In the genomic region with DNA sequence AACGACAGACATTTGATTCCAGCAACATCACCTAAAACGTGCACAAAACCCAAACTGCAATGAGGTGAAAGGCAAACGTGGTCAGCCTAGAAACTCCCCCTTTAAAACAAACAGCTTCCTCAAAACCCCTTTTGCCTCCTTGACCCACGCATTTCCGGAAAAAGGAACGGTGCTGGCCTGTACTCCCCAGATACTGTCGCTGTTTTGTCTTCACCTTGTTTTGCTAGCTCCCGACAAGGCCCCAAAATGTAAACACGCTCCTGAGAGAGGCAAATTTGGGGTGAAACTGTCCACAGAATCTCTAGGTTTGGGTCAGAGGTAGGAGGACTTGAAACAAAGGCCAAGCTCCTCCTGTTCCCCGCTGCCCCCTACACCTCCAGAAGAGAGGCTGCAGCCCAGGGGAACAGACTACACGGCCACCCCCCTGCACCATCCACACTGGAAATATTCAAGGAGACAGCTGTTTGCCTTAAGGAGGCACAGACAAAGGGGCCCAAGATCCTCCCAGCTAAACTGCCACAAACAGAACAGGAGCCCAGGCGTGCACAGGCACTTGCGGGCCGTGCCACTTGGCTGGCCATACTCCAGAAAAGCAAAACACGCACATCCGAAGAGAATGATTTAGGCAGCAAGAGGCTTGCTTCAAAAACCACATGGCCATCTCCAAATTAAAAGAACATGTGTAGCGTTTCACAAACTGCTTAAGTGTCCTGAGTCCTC, we compare ENCODE assay signal across 7 cellular contexts.
A peak's percentile ranks its signal among the peaks of the same experiment; 100 is the strongest.
DNase-seq lines count a peak whose midpoint lies in the region; ATAC-seq and TF ChIP-seq lines count a peak whose summit lies in the region.

No MANE protein-coding gene starts in this region.

- peak overlapping the region; percentile 74 to 75 for H3K27ac Mint-ChIP-seq in activated naive CD4-positive, alpha-beta T cell treated with anti-CD3 and anti-CD28 coated beads, Interleukin-2, amount 50 U/mL, for 72 hours

- H3K36me3 ChIP-seq in hepatocyte (replicated peaks; ENCODE audit: insufficient read depth, low read depth): no peaks in the 10 kb centered on the region

- peak overlapping the region; percentile 97 for H3K4me2 ChIP-seq in hepatocyte

- peak overlapping the region; percentile 61 for H3K27ac ChIP-seq in hepatocyte

- no peaks in the 10 kb centered on the region for H3K27me3 ChIP-seq in hepatocyte

- H2AFZ ChIP-seq in hepatocyte: peak overlapping the region; percentile 12

- WGBS in hepatocyte (ENCODE audit: low lambda C conversion rate, missing lambda C conversion rate): 11% methylated on average over 17 of the region's 17 CpGs

- TF ChIP-seq CTCF in LNCaP clone FGC (IDR thresholded peaks at IDR 0.05; ENCODE audit: control insufficient read depth, extremely low read depth, insufficient read depth) (no peak), hepatocyte (IDR thresholded peaks at IDR 0.05; ENCODE audit: poor library complexity) (no peak)

- peak in 1 of 2 donors; percentile 15 for ATAC-seq in activated naive CD4-positive, alpha-beta T cell treated with anti-CD3 and anti-CD28 coated beads, Interleukin-2, amount 50 U/mL, for 72 hours

- H3K9me2 ChIP-seq in hepatocyte (replicated peaks; ENCODE audit: insufficient read depth): no peaks in the 10 kb centered on the region

- peak overlapping the region; percentile 73 for H3K4me3 ChIP-seq in LNCaP clone FGC (ENCODE audit: low read depth, low read length)
- peak overlapping the region; percentile 92 for H3K4me3 ChIP-seq in hepatocyte
- H3K4me3 ChIP-seq in skeletal muscle cell (ENCODE audit: low read depth, low read length): peak overlapping the region; percentile 64

- DNase-seq in GM04504 (ENCODE audit: low read depth): peak; percentile 41
- DNase-seq in LNCaP clone FGC (ENCODE audit: low read depth): peak; percentile 10
- DNase-seq in activated naive CD4-positive, alpha-beta T cell treated with anti-CD3 and anti-CD28 coated beads, Interleukin-2, amount 50 U/mL, for 72 hours (ENCODE audit: low spot score in 2 of 2): no peak
- DNase-seq in hepatocyte (ENCODE audit: low spot score): peak; percentile 37
- DNase-seq in skeletal muscle cell (ENCODE audit: low read depth): no peak
- DNase-seq in ureter (ENCODE audit: low spot score): no peak
- DNase-seq in SHP77 (lab: John Stamatoyannopoulos, UW): no peak

- peaks cover 34% of the 10 kb centered on the region for H4K20me1 ChIP-seq in hepatocyte (ENCODE audit: insufficient read depth, poor library complexity, severe bottlenecking)

- no peaks in the 10 kb centered on the region for H3K9me3 ChIP-seq in hepatocyte (ENCODE audit: low read depth)

- peaks cover 64% of the 10 kb centered on the region for H3K79me2 ChIP-seq in hepatocyte

- H3K36me3 Mint-ChIP-seq in activated naive CD4-positive, alpha-beta T cell treated with anti-CD3 and anti-CD28 coated beads, Interleukin-2, amount 50 U/mL, for 72 hours: peaks cover 0 to 11% of the 10 kb centered on the region in 2 donors

- H3K4me1 ChIP-seq in hepatocyte (ENCODE audit: insufficient read depth): peaks cover 29% of the 10 kb centered on the region

- no peaks in the 10 kb centered on the region for H3K9me3 Mint-ChIP-seq in activated naive CD4-positive, alpha-beta T cell treated with anti-CD3 and anti-CD28 coated beads, Interleukin-2, amount 50 U/mL, for 72 hours

Comparison
In these comparisons a context has a peak if more than half of its experiments do, and no peak if none do; other contexts are left out.
1. DNase-seq: peak in GM04504 (single experiment), LNCaP clone FGC (single experiment) and hepatocyte (single experiment); none in activated naive CD4-positive, alpha-beta T cell treated with anti-CD3 and anti-CD28 coated beads, Interleukin-2, amount 50 U/mL, for 72 hours (0 of 2), skeletal muscle cell (single experiment), ureter (single experiment) and SHP77 (0 of 2).
2. Peak in every context shown above with its lines, with median percentiles within 50 percentile points of each other: H3K4me3 ChIP-seq.